In the genomic region with DNA sequence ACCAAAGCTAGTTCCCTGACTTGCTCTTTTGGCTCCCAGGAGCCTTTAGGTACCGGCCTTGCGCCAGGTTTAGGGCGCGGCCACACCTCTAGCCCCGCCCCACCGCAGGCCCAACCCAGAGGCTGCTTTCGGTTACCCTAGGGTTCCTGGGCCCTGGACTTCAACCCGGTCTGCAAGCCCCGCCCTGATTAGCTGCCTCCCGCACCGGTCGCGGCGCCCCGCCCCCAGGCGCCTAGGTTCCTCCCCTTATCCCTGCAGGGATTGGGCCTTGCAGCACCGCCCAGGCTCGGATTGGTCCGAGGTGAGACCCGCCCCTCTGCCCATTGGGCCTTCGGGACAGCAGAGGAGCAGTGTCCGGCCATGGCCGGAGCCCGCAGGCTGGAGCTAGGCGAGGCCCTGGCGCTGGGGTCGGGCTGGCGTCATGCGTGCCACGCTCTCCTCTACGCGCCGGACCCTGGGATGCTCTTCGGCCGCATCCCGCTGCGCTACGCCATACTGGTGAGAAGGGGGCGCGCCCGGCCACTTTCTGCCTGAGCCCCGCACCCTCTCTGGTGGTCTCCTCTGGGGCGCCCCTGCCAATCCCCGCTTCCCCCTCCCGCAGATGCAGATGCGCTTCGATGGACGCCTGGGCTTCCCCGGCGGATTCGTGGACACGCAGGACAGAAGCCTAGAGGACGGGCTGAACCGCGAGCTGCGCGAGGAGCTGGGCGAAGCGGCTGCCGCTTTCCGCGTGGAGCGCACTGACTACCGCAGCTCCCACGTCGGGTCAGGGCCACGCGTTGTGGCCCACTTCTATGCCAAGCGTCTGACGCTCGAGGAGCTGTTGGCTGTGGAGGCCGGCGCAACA, we compare ENCODE assay signal across 8 cellular contexts. TPM values are rescaled to one million over a fixed set of nuclear protein-coding genes. Genes with fewer than 3 reads are reported as not detected.
DNase-seq lines count a peak whose midpoint lies in the region; ATAC-seq and TF ChIP-seq lines count a peak whose summit lies in the region.

A gene (plus strand): TSS at position 330 of the 847 bp plus-strand sequence. CDS start 31 bp downstream, at position 361.

- H3K27ac ChIP-seq in coronary artery: peak within 1 kb of the TSS; percentile 83 to 93
- peak within 1 kb of the TSS; percentile 80 for H3K27ac ChIP-seq in layer of hippocampus (ENCODE audit: low read depth, low read length)

- peaks cover 16% of the 10 kb centered on the region for H3K36me3 Mint-ChIP-seq in activated CD4-positive, alpha-beta T cell treated with anti-CD3 and anti-CD28 coated beads, Interleukin-2, amount 10 ng/mL, durations not matched to agents 7 days and 5 days (ENCODE audit: low read depth)

- H3K4me3 ChIP-seq in coronary artery: peak within 1 kb of the TSS; percentile 88

- H3K27ac Mint-ChIP-seq in activated CD4-positive, alpha-beta T cell treated with anti-CD3 and anti-CD28 coated beads, Interleukin-2, amount 10 ng/mL, durations not matched to agents 7 days and 5 days: peak within 1 kb of the TSS; percentile 99

- no peaks in the 10 kb centered on the region for H3K27me3 Mint-ChIP-seq in activated CD4-positive, alpha-beta T cell treated with anti-CD3 and anti-CD28 coated beads, Interleukin-2, amount 10 ng/mL, durations not matched to agents 7 days and 5 days

- TF ChIP-seq POLR2A in GM19193 (IDR thresholded peaks at IDR 0.05; ENCODE audit: extremely low read depth, insufficient read depth, insufficient read length): peak; percentile 84

- peaks cover 35% of the 10 kb centered on the region for H3K4me1 Mint-ChIP-seq in activated CD4-positive, alpha-beta T cell treated with anti-CD3 and anti-CD28 coated beads, Interleukin-2, amount 10 ng/mL, durations not matched to agents 7 days and 5 days

- DNase-seq in Ammon's horn (ENCODE audit: low spot score) (peak; percentile 99), NCI-H526 (lab: John Stamatoyannopoulos, UW) (peak; percentile 92 to 98), coronary artery (ENCODE audit: low spot score) (peak; percentile 100)
- DNase-seq in activated CD4-positive, alpha-beta T cell treated with anti-CD3 and anti-CD28 coated beads, Interleukin-2, amount 10 ng/mL, durations not matched to agents 7 days and 5 days: peak; percentile 98
- DNase-seq in stimulated activated CD4-positive, alpha-beta T cell treated with anti-CD3 and anti-CD28 coated beads, Interleukin-1b, Interleukin-23, amount 100 ng/mL, for 24 hours (ENCODE audit: low read depth in 4 of 4, low spot score in 1 of 4): peak; percentile 85 to 97 (median 92)

- H3K27me3 ChIP-seq in layer of hippocampus (ENCODE audit: control insufficient read depth, insufficient read depth, low read length): no peaks in the 10 kb centered on the region

- no peaks in the 10 kb centered on the region for H3K9me3 Mint-ChIP-seq in activated CD4-positive, alpha-beta T cell treated with anti-CD3 and anti-CD28 coated beads, Interleukin-2, amount 10 ng/mL, durations not matched to agents 7 days and 5 days

- CTCF ChIA-PET in activated CD4-positive, alpha-beta T cell treated with anti-CD3 and anti-CD28 coated beads, Interleukin-2, amount 10 ng/mL, durations not matched to agents 7 days and 5 days (lab: Charles Lee): interaction anchor here (0.8 to 1.5 kb wide), 4 partner anchors 91 to 346 kb away, joined by 3 read pairs; no protein-coding TSS in a partner anchor

- TF ChIP-seq CTCF in coronary artery (IDR thresholded peaks at IDR 0.05): no peak

- H3K4me3 Mint-ChIP-seq in activated CD4-positive, alpha-beta T cell treated with anti-CD3 and anti-CD28 coated beads, Interleukin-2, amount 10 ng/mL, durations not matched to agents 7 days and 5 days: peak within 1 kb of the TSS; percentile 93

- POLR2A ChIA-PET in activated CD4-positive, alpha-beta T cell treated with anti-CD3 and anti-CD28 coated beads, Interleukin-2, amount 10 ng/mL, durations not matched to agents 7 days and 5 days (lab: Charles Lee): no interaction called here

- ATAC-seq in HG03432 (IDR thresholded peaks at IDR 0.05; ENCODE audit: unreplicated experiment): peak; percentile 99

RNA-seq across cellular contexts. Expression of the gene that starts here (rescaled TPM):
- total RNA-seq in activated CD4-positive, alpha-beta T cell treated with anti-CD3 and anti-CD28 coated beads, Interleukin-2, amount 10 ng/mL, durations not matched to agents 7 days and 5 days: 1 to 10 TPM; 7.3 to 7.5 TPM

Comparison
In these comparisons a context has a peak if more than half of its experiments do, and no peak if none do; other contexts are left out.
1. Peak in every context shown above with its lines: DNase-seq, ATAC-seq, H3K4me3 ChIP-seq and H3K27ac ChIP-seq.